12 cellular contexts compared by ENCODE assay signal in genomic region chr17:83189673-83190385, GRCh38.
DNase-seq lines count a peak whose midpoint lies in the region; ATAC-seq and TF ChIP-seq lines count a peak whose summit lies in the region.
"Had no signal": no experiment of that assay in that cellular context is flagged by ENCODE, and none has a peak within 500 bp of the region (broad histone marks: within the 10 kb centered on the region; RNA-seq: fewer than 3 reads in every experiment).

No MANE protein-coding gene starts in this region.

- TF ChIP-seq POLR2A in gastrocnemius medialis (IDR thresholded peaks at IDR 0.05): no peak

- ATAC-seq in left cardiac atrium (peak; percentile 67 to 69), gastrocnemius medialis (peak; percentile 37 to 41), HG02588 (IDR thresholded peaks at IDR 0.05; ENCODE audit: unreplicated experiment) (no peak), HG02885 (IDR thresholded peaks at IDR 0.05; ENCODE audit: poor library complexity, unreplicated experiment) (no peak), HG02840 (IDR thresholded peaks at IDR 0.05; ENCODE audit: low FRiP score, unreplicated experiment) (no peak)

- peaks cover 5% of the 10 kb centered on the region for H3K9me3 Mint-ChIP-seq in activated CD4-positive, alpha-beta memory T cell treated with anti-CD3 and anti-CD28 coated beads for 36 hours

- CTCF ChIA-PET in activated CD4-positive, alpha-beta memory T cell treated with anti-CD3 and anti-CD28 coated beads for 36 hours (lab: Charles Lee): no interaction called here

- H3K9me3 ChIP-seq in gastrocnemius medialis: peaks cover 0 to 8% (median 0%) of the 10 kb centered on the region in 3 donors
- H3K9me3 ChIP-seq: neutrophil, thoracic aorta had no signal

- H3K27me3 ChIP-seq in gastrocnemius medialis: peaks cover 0 to 11% (median 4%) of the 10 kb centered on the region in 3 donors

- in situ Hi-C loops in gastrocnemius medialis (cut with MboI; ENCODE audit: low sequenced_read_pairs in 4 of 4): no loop called here

- intact Hi-C loops in activated CD4-positive, alpha-beta memory T cell treated with anti-CD3 and anti-CD28 coated beads for 36 hours (cut with micrococcal nuclease): no loop called here
- intact Hi-C loops in left cardiac atrium (cut with DNase I) (no loop called here), gastrocnemius medialis (cut with DNase I; ENCODE audit: low total_unique reads) (no loop called here)

- DNase-seq in EL (peak; percentile 80), left cardiac atrium (peak; percentile 35), gastrocnemius medialis (peak in 1 of 2 donors; percentile 3), NCI-H1930 (lab: John Stamatoyannopoulos, UW) (no peak)
- peak; percentile 2 for DNase-seq in activated CD4-positive, alpha-beta memory T cell treated with anti-CD3 and anti-CD28 coated beads for 36 hours
- DNase-seq: GF-D8, NCI-H774 had no signal

- POLR2A ChIA-PET in activated CD4-positive, alpha-beta memory T cell treated with anti-CD3 and anti-CD28 coated beads for 36 hours (lab: Charles Lee): no interaction called here

- no peak overlapping the region for H3K4me3 ChIP-seq in gastrocnemius medialis
- H3K4me3 ChIP-seq: thoracic aorta had no signal

- H3K36me3 Mint-ChIP-seq in activated CD4-positive, alpha-beta memory T cell treated with anti-CD3 and anti-CD28 coated beads for 36 hours: no peaks in the 10 kb centered on the region

- TF ChIP-seq CTCF in gastrocnemius medialis (IDR thresholded peaks at IDR 0.05 in 4 of 5, conservative IDR thresholded peaks at IDR 0.05 in 1 of 5): no peak

- H3K4me3 Mint-ChIP-seq in activated CD4-positive, alpha-beta memory T cell treated with anti-CD3 and anti-CD28 coated beads for 36 hours: no peak overlapping the region

- H3K36me3 ChIP-seq in gastrocnemius medialis: no peaks in the 10 kb centered on the region
- H3K36me3 ChIP-seq: neutrophil, thoracic aorta had no signal

- H3K4me1 ChIP-seq in gastrocnemius medialis: no peaks in the 10 kb centered on the region

- H3K27ac ChIP-seq in gastrocnemius medialis: peak overlapping the region in 3 of 4 donors; percentile 55 to 61 (median 57)
- H3K27ac ChIP-seq: neutrophil had no signal

- peaks cover 20% of the 10 kb centered on the region for H3K4me1 Mint-ChIP-seq in activated CD4-positive, alpha-beta memory T cell treated with anti-CD3 and anti-CD28 coated beads for 36 hours (ENCODE audit: low read depth)

- no peaks in the 10 kb centered on the region for H3K27me3 Mint-ChIP-seq in activated CD4-positive, alpha-beta memory T cell treated with anti-CD3 and anti-CD28 coated beads for 36 hours

- no peak overlapping the region for H3K27ac Mint-ChIP-seq in activated CD4-positive, alpha-beta memory T cell treated with anti-CD3 and anti-CD28 coated beads for 36 hours

Comparison
In these comparisons a context has a peak if more than half of its experiments do, and no peak if none do; other contexts are left out.
1. DNase-seq: peak in EL (single experiment), activated CD4-positive, alpha-beta memory T cell treated with anti-CD3 and anti-CD28 coated beads for 36 hours (single experiment) and left cardiac atrium (single experiment); none in NCI-H1930 (0 of 2).
2. ATAC-seq: peak in left cardiac atrium (2 of 2) and gastrocnemius medialis (2 of 2); none in HG02588 (single experiment), HG02885 (single experiment) and HG02840 (single experiment).